In the genomic region with DNA sequence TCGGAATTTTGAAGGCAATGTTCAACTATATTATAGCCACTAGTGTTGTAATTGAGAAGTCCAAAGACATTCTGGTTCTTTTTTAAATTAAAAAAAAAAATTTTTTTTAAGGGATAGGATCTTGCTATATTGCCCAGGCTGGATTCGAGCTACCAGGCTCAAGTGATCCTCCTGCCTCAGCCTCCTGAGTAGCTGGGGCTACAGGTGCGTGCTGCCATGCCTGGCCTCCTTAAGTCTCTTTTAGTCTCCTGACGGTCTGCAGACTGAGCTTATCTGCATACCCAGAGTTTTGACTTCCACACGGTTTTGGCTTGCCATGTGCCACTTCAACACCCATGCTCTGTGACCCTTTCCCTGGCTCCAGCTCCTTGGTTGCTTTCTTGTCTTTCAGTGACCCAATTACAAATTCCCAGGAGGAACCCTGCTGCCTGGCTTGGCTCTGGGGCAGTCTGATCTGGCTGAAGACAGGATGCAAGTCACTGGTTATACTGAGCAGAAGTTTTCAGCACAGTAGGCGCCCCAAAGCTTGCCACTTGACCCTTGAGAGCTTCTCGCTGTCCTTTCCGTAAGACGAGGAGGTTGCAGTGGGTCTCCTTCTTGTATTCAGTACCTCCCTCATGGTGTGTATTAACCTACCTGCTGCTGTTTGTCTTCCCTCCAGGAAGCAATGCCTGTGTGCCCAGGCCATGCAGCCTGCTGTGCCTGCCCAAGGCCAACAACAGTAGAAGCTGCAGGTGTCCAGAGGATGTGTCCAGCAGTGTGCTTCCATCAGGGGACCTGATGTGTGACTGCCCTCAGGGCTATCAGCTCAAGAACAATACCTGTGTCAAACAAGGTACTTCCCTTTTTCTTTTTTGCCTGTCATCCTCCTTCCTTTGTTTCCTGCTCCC, we compare ENCODE assay signal across 17 cellular contexts.
DNase-seq lines count a peak whose midpoint lies in the region; ATAC-seq and TF ChIP-seq lines count a peak whose summit lies in the region.
"Had no signal": no experiment of that assay in that cellular context is flagged by ENCODE, and none has a peak within 500 bp of the region (broad histone marks: within the 10 kb centered on the region; RNA-seq: fewer than 3 reads in every experiment).

No MANE protein-coding gene starts in this region.

- H3K4me1 ChIP-seq in suprapubic skin: no peaks in the 10 kb centered on the region
- H3K4me1 ChIP-seq: foreskin keratinocyte, testis had no signal

- no peak for TF ChIP-seq POLR2A in suprapubic skin (IDR thresholded peaks at IDR 0.05)

- peaks cover 7 to 95% (median 30%) of the 10 kb centered on the region in 3 donors for H3K36me3 Mint-ChIP-seq in naive thymus-derived CD8-positive, alpha-beta T cell

- TF ChIP-seq EP300 in Ishikawa (IDR thresholded peaks at IDR 0.05; ENCODE audit: borderline replicate concordance) (peak; percentile 80), suprapubic skin (IDR thresholded peaks at IDR 0.05) (no peak)

- no peak overlapping the region for H3K4me3 Mint-ChIP-seq in naive thymus-derived CD8-positive, alpha-beta T cell
- H3K4me3 Mint-ChIP-seq: activated naive CD8-positive, alpha-beta T cell treated with anti-CD3 and anti-CD28 coated beads, Interleukin-2, amount 10 ng/mL, durations not matched to agents 7 days and 5 days had no signal

- no peaks in the 10 kb centered on the region for H3K9me3 Mint-ChIP-seq in naive thymus-derived CD8-positive, alpha-beta T cell
- H3K9me3 Mint-ChIP-seq: activated naive CD8-positive, alpha-beta T cell treated with anti-CD3 and anti-CD28 coated beads, Interleukin-2, amount 10 ng/mL, durations not matched to agents 7 days and 5 days had no signal

- H3K4me3 ChIP-seq in suprapubic skin: no peak overlapping the region
- H3K4me3 ChIP-seq: cardiac muscle cell, lung, testis had no signal

- H3K27ac Mint-ChIP-seq in naive thymus-derived CD8-positive, alpha-beta T cell: peak overlapping the region in 6 of 10 donors; percentile 41 to 81 (median 69)
- H3K27ac Mint-ChIP-seq: activated naive CD8-positive, alpha-beta T cell treated with anti-CD3 and anti-CD28 coated beads, Interleukin-2, amount 10 ng/mL, durations not matched to agents 7 days and 5 days had no signal

- DNase-seq in NCI-H1417 (lab: John Stamatoyannopoulos, UW) (peak in 2 of 3 experiments; percentile 12 to 61), NCI-H1417 treated with DMSO at 0.1 percent for 48 hours (lab: John Stamatoyannopoulos, UW) (no peak), suprapubic skin (ENCODE audit: low spot score in 2 of 2) (no peak), T-helper 9 cell (no peak)
- no peak for DNase-seq in naive thymus-derived CD8-positive, alpha-beta T cell
- DNase-seq in stimulated activated CD4-positive, alpha-beta T cell treated with anti-CD3 and anti-CD28 coated beads, Interleukin-4, amount 100 ng/mL, for 24 hours: no peak
- DNase-seq: activated naive CD8-positive, alpha-beta T cell treated with anti-CD3 and anti-CD28 coated beads, Interleukin-2, amount 10 ng/mL, durations not matched to agents 7 days and 5 days; foreskin keratinocyte; NCI-H2029; NCI-H748 treated with DMSO at 0.1 percent for 48 hours; testis had no signal

- 93% methylated on average over 9 of the region's 9 CpGs for WGBS in suprapubic skin

- TF ChIP-seq RAD21 in Ishikawa (IDR thresholded peaks at IDR 0.05; ENCODE audit: low read depth): no peak

- no peaks in the 10 kb centered on the region for H3K27me3 ChIP-seq in suprapubic skin
- H3K27me3 ChIP-seq: cardiac muscle cell, foreskin keratinocyte, testis had no signal

- H3K9me3 ChIP-seq in suprapubic skin: no peaks in the 10 kb centered on the region
- H3K9me3 ChIP-seq: testis had no signal

- ATAC-seq in naive thymus-derived CD8-positive, alpha-beta T cell: no peak
- ATAC-seq: foreskin keratinocyte had no signal

- TF ChIP-seq CTCF in suprapubic skin (IDR thresholded peaks at IDR 0.05): no peak

- H3K27me3 Mint-ChIP-seq in naive thymus-derived CD8-positive, alpha-beta T cell: no peaks in the 10 kb centered on the region
- H3K27me3 Mint-ChIP-seq: activated naive CD8-positive, alpha-beta T cell treated with anti-CD3 and anti-CD28 coated beads, Interleukin-2, amount 10 ng/mL, durations not matched to agents 7 days and 5 days had no signal

- peaks cover 17 to 32% (median 24%) of the 10 kb centered on the region in 4 donors for H3K4me1 Mint-ChIP-seq in naive thymus-derived CD8-positive, alpha-beta T cell

- H3K27ac ChIP-seq in angular gyrus (ENCODE audit: low read depth, low read length): peak overlapping the region; percentile 26
- no peak overlapping the region for H3K27ac ChIP-seq in suprapubic skin
- H3K27ac ChIP-seq: 22Rv1, C4-2B, cardiac muscle cell, foreskin keratinocyte, testis had no signal

- no peaks in the 10 kb centered on the region for H3K36me3 ChIP-seq in suprapubic skin
- H3K36me3 ChIP-seq: cardiac muscle cell had no signal

- POLR2A ChIA-PET in naive thymus-derived CD8-positive, alpha-beta T cell (lab: Charles Lee): interaction anchor here (1.1 to 1.2 kb wide), 2 partner anchors 10 to 19 kb away, joined by 3 to 5 read pairs; no protein-coding TSS in a partner anchor

TF ChIP-seq in Ishikawa, 13 proteins besides CTCF, POLR2A, EP300 and RAD21:
- TF ChIP-seq TCF12 (IDR thresholded peaks at IDR 0.05; ENCODE audit: low read depth) (peak; percentile 85), TEAD4 (IDR thresholded peaks at IDR 0.05) (peak; percentile 31; the same call in 1 of the 2 replicates), ZBTB7A (IDR thresholded peaks at IDR 0.05; ENCODE audit: low read depth) (no peak), CEBPB (IDR thresholded peaks at IDR 0.05) (no peak), FOXM1 (IDR thresholded peaks at IDR 0.05; ENCODE audit: borderline replicate concordance, low read depth) (peak; percentile 41; the same call in 1 of the 2 replicates), CREB1 (IDR thresholded peaks at IDR 0.05; ENCODE audit: low read depth) (no peak), YY1 (IDR thresholded peaks at IDR 0.05; ENCODE audit: low read depth) (no peak), NFIC (IDR thresholded peaks at IDR 0.05) (peak; percentile 53; the same call in 1 of the 2 replicates), TAF1 (IDR thresholded peaks at IDR 0.05; ENCODE audit: low read depth) (no peak), EGR1 (IDR thresholded peaks at IDR 0.05) (no peak)
- TF ChIP-seq, protein P1, sequence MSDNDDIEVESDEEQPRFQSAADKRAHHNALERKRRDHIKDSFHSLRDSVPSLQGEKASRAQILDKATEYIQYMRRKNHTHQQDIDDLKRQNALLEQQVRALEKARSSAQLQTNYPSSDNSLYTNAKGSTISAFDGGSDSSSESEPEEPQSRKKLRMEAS (IDR thresholded peaks at IDR 0.05): no peak
- TF ChIP-seq, protein P2, sequence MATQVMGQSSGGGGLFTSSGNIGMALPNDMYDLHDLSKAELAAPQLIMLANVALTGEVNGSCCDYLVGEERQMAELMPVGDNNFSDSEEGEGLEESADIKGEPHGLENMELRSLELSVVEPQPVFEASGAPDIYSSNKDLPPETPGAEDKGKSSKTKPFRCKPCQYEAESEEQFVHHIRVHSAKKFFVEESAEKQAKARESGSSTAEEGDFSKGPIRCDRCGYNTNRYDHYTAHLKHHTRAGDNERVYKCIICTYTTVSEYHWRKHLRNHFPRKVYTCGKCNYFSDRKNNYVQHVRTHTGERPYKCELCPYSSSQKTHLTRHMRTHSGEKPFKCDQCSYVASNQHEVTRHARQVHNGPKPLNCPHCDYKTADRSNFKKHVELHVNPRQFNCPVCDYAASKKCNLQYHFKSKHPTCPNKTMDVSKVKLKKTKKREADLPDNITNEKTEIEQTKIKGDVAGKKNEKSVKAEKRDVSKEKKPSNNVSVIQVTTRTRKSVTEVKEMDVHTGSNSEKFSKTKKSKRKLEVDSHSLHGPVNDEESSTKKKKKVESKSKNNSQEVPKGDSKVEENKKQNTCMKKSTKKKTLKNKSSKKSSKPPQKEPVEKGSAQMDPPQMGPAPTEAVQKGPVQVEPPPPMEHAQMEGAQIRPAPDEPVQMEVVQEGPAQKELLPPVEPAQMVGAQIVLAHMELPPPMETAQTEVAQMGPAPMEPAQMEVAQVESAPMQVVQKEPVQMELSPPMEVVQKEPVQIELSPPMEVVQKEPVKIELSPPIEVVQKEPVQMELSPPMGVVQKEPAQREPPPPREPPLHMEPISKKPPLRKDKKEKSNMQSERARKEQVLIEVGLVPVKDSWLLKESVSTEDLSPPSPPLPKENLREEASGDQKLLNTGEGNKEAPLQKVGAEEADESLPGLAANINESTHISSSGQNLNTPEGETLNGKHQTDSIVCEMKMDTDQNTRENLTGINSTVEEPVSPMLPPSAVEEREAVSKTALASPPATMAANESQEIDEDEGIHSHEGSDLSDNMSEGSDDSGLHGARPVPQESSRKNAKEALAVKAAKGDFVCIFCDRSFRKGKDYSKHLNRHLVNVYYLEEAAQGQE (IDR thresholded peaks at IDR 0.05; ENCODE audit: low read depth): no peak
- TF ChIP-seq, protein P3, sequence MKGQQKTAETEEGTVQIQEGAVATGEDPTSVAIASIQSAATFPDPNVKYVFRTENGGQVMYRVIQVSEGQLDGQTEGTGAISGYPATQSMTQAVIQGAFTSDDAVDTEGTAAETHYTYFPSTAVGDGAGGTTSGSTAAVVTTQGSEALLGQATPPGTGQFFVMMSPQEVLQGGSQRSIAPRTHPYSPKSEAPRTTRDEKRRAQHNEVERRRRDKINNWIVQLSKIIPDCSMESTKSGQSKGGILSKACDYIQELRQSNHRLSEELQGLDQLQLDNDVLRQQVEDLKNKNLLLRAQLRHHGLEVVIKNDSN (IDR thresholded peaks at IDR 0.05): no peak
TF ChIP-seq in Ishikawa: peak in this region for 4.

Comparison
In these comparisons a context has a peak if more than half of its experiments do, and no peak if none do; other contexts are left out.
1. DNase-seq: peak in NCI-H1417 (2 of 3); none in NCI-H1417 treated with DMSO at 0.1 percent for 48 hours (single experiment), naive thymus-derived CD8-positive, alpha-beta T cell (0 of 10), suprapubic skin (0 of 2), stimulated activated CD4-positive, alpha-beta T cell treated with anti-CD3 and anti-CD28 coated beads, Interleukin-4, amount 100 ng/mL, for 24 hours (single experiment) and T-helper 9 cell (single experiment).